Comparison of ENCODE assay signal across 1 cellular context in the genomic region with DNA sequence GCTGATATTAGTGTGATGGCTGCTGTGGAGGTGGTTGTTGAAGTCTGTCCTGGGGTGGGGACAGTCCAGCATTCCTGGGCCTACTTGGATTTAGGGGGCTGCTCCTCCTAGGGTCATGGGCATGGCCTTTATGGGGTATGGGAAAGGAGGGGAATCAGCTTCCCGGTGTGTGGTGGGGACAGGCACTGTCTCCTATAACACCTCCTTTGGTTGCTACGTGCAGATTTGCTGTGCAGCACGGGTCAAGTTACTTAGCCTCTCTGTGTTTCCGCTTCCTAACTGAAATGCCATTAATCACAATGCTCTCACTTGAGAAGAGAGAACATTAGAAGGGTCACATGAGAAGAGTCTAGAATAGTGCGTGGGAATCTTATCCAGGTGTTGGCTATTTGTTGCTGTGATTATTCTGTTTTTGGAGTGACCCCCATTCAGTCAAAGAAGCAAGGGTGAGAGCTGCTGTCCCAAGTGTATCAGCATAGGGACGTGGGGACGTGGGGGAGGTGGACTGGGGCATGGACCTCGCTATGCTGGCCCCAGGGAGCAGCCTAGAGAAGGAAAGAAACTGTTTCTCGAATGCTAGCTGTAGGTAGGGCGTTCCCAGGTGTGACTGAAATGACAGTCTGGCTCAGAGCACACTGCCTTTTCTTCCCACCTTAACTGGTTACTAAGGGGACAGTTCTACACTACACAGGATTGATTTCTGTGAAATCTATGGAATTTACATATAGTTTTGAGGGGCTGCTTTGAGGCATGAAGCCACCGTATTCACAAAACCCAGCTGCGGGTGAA.
TF ChIP-seq lines count a peak whose summit lies in the region.

No MANE protein-coding gene starts in this region.

TF ChIP-seq in H1, 55 proteins besides CTCF, POLR2A, EP300 and RAD21:
- TF ChIP-seq SP1 (IDR thresholded peaks at IDR 0.05; ENCODE audit: low read depth, low read length) (no peak), EGR1 (IDR thresholded peaks at IDR 0.05; ENCODE audit: borderline replicate concordance, low read depth, low read length) (no peak), FOSL1 (IDR thresholded peaks at IDR 0.05; ENCODE audit: insufficient read depth, low read depth, low read length) (no peak), EZH2 (IDR thresholded peaks at IDR 0.05; ENCODE audit: low read depth, low read length, severe bottlenecking) (no peak), SUZ12 (IDR thresholded peaks at IDR 0.05; ENCODE audit: low read length) (no peak), TEAD4 (IDR thresholded peaks at IDR 0.05; ENCODE audit: low read depth, low read length) (no peak), BCL11A (IDR thresholded peaks at IDR 0.05; ENCODE audit: low read depth in 2 of 2, low read length in 2 of 2) (no peak), CBX5 (IDR thresholded peaks at IDR 0.05; ENCODE audit: low read depth, low read length) (no peak)
- TF ChIP-seq, protein P1, sequence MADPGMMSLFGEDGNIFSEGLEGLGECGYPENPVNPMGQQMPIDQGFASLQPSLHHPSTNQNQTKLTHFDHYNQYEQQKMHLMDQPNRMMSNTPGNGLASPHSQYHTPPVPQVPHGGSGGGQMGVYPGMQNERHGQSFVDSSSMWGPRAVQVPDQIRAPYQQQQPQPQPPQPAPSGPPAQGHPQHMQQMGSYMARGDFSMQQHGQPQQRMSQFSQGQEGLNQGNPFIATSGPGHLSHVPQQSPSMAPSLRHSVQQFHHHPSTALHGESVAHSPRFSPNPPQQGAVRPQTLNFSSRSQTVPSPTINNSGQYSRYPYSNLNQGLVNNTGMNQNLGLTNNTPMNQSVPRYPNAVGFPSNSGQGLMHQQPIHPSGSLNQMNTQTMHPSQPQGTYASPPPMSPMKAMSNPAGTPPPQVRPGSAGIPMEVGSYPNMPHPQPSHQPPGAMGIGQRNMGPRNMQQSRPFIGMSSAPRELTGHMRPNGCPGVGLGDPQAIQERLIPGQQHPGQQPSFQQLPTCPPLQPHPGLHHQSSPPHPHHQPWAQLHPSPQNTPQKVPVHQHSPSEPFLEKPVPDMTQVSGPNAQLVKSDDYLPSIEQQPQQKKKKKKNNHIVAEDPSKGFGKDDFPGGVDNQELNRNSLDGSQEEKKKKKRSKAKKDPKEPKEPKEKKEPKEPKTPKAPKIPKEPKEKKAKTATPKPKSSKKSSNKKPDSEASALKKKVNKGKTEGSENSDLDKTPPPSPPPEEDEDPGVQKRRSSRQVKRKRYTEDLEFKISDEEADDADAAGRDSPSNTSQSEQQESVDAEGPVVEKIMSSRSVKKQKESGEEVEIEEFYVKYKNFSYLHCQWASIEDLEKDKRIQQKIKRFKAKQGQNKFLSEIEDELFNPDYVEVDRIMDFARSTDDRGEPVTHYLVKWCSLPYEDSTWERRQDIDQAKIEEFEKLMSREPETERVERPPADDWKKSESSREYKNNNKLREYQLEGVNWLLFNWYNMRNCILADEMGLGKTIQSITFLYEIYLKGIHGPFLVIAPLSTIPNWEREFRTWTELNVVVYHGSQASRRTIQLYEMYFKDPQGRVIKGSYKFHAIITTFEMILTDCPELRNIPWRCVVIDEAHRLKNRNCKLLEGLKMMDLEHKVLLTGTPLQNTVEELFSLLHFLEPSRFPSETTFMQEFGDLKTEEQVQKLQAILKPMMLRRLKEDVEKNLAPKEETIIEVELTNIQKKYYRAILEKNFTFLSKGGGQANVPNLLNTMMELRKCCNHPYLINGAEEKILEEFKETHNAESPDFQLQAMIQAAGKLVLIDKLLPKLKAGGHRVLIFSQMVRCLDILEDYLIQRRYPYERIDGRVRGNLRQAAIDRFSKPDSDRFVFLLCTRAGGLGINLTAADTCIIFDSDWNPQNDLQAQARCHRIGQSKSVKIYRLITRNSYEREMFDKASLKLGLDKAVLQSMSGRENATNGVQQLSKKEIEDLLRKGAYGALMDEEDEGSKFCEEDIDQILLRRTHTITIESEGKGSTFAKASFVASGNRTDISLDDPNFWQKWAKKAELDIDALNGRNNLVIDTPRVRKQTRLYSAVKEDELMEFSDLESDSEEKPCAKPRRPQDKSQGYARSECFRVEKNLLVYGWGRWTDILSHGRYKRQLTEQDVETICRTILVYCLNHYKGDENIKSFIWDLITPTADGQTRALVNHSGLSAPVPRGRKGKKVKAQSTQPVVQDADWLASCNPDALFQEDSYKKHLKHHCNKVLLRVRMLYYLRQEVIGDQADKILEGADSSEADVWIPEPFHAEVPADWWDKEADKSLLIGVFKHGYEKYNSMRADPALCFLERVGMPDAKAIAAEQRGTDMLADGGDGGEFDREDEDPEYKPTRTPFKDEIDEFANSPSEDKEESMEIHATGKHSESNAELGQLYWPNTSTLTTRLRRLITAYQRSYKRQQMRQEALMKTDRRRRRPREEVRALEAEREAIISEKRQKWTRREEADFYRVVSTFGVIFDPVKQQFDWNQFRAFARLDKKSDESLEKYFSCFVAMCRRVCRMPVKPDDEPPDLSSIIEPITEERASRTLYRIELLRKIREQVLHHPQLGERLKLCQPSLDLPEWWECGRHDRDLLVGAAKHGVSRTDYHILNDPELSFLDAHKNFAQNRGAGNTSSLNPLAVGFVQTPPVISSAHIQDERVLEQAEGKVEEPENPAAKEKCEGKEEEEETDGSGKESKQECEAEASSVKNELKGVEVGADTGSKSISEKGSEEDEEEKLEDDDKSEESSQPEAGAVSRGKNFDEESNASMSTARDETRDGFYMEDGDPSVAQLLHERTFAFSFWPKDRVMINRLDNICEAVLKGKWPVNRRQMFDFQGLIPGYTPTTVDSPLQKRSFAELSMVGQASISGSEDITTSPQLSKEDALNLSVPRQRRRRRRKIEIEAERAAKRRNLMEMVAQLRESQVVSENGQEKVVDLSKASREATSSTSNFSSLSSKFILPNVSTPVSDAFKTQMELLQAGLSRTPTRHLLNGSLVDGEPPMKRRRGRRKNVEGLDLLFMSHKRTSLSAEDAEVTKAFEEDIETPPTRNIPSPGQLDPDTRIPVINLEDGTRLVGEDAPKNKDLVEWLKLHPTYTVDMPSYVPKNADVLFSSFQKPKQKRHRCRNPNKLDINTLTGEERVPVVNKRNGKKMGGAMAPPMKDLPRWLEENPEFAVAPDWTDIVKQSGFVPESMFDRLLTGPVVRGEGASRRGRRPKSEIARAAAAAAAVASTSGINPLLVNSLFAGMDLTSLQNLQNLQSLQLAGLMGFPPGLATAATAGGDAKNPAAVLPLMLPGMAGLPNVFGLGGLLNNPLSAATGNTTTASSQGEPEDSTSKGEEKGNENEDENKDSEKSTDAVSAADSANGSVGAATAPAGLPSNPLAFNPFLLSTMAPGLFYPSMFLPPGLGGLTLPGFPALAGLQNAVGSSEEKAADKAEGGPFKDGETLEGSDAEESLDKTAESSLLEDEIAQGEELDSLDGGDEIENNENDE (IDR thresholded peaks at IDR 0.05; ENCODE audit: insufficient replicate concordance, low read length) = no peak
